ENCODE assay signal across 20 cellular contexts in genomic region chr20:56998438-56998837, GRCh38.
A peak's percentile ranks its signal among the peaks of the same experiment; 100 is the strongest.
DNase-seq lines count a peak whose midpoint lies in the region; ATAC-seq, FAIRE-seq and TF ChIP-seq lines count a peak whose summit lies in the region.
"Had no signal": no experiment of that assay in that cellular context is flagged by ENCODE, and none has a peak within 500 bp of the region (broad histone marks: within the 10 kb centered on the region; RNA-seq: fewer than 3 reads in every experiment).

No MANE protein-coding gene starts in this region.

- POLR2A ChIA-PET in A549 (lab: Yijun Ruan, JAX), result no interaction called here
- POLR2A ChIA-PET in HEK293 (lab: Yijun Ruan, JAX), result no interaction called here
- POLR2A ChIA-PET in K562 (lab: Yijun Ruan, JAX), result interaction anchor here (0.6 kb wide), 1 partner anchor 420 kb away, joined by 3 read pairs; no protein-coding TSS in a partner anchor

- no peaks in the 10 kb centered on the region for H3K36me3 Mint-ChIP-seq in activated naive CD8-positive, alpha-beta T cell treated with anti-CD3 and anti-CD28 coated beads for 36 hours

- H3K36me3 ChIP-seq in HEK293 (ENCODE audit: control insufficient read depth in 2 of 2, insufficient read depth in 1 of 2, low read length in 2 of 2) (no peaks in the 10 kb centered on the region), MM.1S (replicated peaks; ENCODE audit: insufficient read depth, low read length) (no peaks in the 10 kb centered on the region), K562 (ENCODE audit: control insufficient read depth, insufficient read depth, low read length) (no peaks in the 10 kb centered on the region)
- H3K36me3 ChIP-seq: BE2C had no signal

- H3K27ac Mint-ChIP-seq in activated naive CD8-positive, alpha-beta T cell treated with anti-CD3 and anti-CD28 coated beads for 36 hours, result no peak overlapping the region
- H3K27ac Mint-ChIP-seq: CD4-positive, alpha-beta T cell; GM23338; HFFc6 had no signal

- H3K4me2 ChIP-seq in A549 (no peak overlapping the region), MM.1S (ENCODE audit: low read depth, low read length) (peak overlapping the region; percentile 63), K562 (ENCODE audit: insufficient read depth, low read length) (no peak overlapping the region)
- H3K4me2 ChIP-seq: GM23338 had no signal

- H3K9me2 ChIP-seq in MM.1S (replicated peaks; ENCODE audit: insufficient read depth, low read length), result no peaks in the 10 kb centered on the region

- H3K9me3 ChIP-seq in A549 (peaks cover 20% of the 10 kb centered on the region), HEK293 (ENCODE audit: control insufficient read depth, insufficient read depth, low read depth, low read length) (no peaks in the 10 kb centered on the region), MM.1S (replicated peaks; ENCODE audit: insufficient read depth, low read length) (no peaks in the 10 kb centered on the region), K562 (replicated peaks; ENCODE audit: control insufficient read depth, insufficient read depth, low read depth, low read length) (no peaks in the 10 kb centered on the region; the same call in none of the 2 replicates)
- H3K9me3 ChIP-seq: BE2C had no signal

- TF ChIP-seq CTCF in A549 (IDR thresholded peaks at IDR 0.05), result no peak
- TF ChIP-seq CTCF in HEK293 (tag by site-specific recombination; IDR thresholded peaks at IDR 0.05), result no peak
- no peak for TF ChIP-seq CTCF in MM.1S (IDR thresholded peaks at IDR 0.05; ENCODE audit: low read length)
- TF ChIP-seq CTCF in K562 (IDR thresholded peaks at IDR 0.05 in 2 of 3, conservative IDR thresholded peaks at IDR 0.05 in 1 of 3; ENCODE audit: insufficient read depth in 2 of 3, low read depth in 1 of 3, low read length in 3 of 3), result no peak

- BruUV-seq in K562 (replicated peaks; lab: Mats Ljungman, UMichigan), result no TSS peak

- no peak overlapping the region for H3K9ac ChIP-seq in MM.1S (ENCODE audit: low read length)
- no peak overlapping the region for H3K9ac ChIP-seq in K562 (ENCODE audit: insufficient read depth in 1 of 2, low read depth in 2 of 2, low read length in 2 of 2)

- ATAC-seq in A549 (no peak), K562 (no peak), HG02623 (IDR thresholded peaks at IDR 0.05; ENCODE audit: unreplicated experiment) (no peak)
- ATAC-seq: GM23338 had no signal

- H3K27me3 ChIP-seq in MM.1S (replicated peaks; ENCODE audit: insufficient read depth, low read length) (no peaks in the 10 kb centered on the region), K562 (ENCODE audit: control insufficient read depth in 2 of 2, insufficient read depth in 2 of 2, low read length in 2 of 2) (peaks cover 0 to 42% of the 10 kb centered on the region in 2 experiments; a peak in 2 of 5 replicates)
- H3K27me3 ChIP-seq: BE2C had no signal

- no peak for TF ChIP-seq EP300 in A549 (IDR thresholded peaks at IDR 0.05)
- TF ChIP-seq EP300 in K562 (IDR thresholded peaks at IDR 0.05; ENCODE audit: low read length), result no peak

- intact Hi-C loops in K562 (cut with micrococcal nuclease), result no loop called here

- WGBS in A549 (ENCODE audit: missing lambda C conversion rate), result 2% methylated on average over 3 of the region's 3 CpGs
- WGBS in K562 (ENCODE audit: insufficient coverage, low coverage, missing lambda C conversion rate), result 0% methylated on average over 3 of the region's 3 CpGs

- no peak overlapping the region for H3K4me3 Mint-ChIP-seq in activated naive CD8-positive, alpha-beta T cell treated with anti-CD3 and anti-CD28 coated beads for 36 hours
- H3K4me3 Mint-ChIP-seq: CD4-positive, alpha-beta T cell; GM23338; HFFc6 had no signal

- in situ Hi-C loops in K562 (cut with MboI), result no loop called here

- H2AFZ ChIP-seq in MM.1S (ENCODE audit: low read length) (peak overlapping the region; percentile 56), K562 (ENCODE audit: low read depth, low read length) (no peak overlapping the region)
- H2AFZ ChIP-seq: GM23338 had no signal

- no peaks in the 10 kb centered on the region for H4K20me1 ChIP-seq in MM.1S (ENCODE audit: insufficient read depth, low read length)
- H4K20me1 ChIP-seq in K562 (replicated peaks; ENCODE audit: control insufficient read depth, insufficient read depth, low read length), result no peaks in the 10 kb centered on the region

- CTCF ChIA-PET in A549 (lab: Yijun Ruan, JAX) (interaction anchor here (1.1 to 2.1 kb wide), 3 partner anchors 16 to 448 kb away, joined by 3 to 11 read pairs (median 8); no protein-coding TSS in a partner anchor), HEK293 (lab: Yijun Ruan, JAX) (interaction anchor here (0.9 kb wide), 1 partner anchor 25 kb away, joined by 3 read pairs; no protein-coding TSS in a partner anchor), K562 (lab: Yijun Ruan, JAX; ENCODE audit: low intra/inter-chr PET ratio) (no interaction called here)

- H3K79me2 ChIP-seq in MM.1S (ENCODE audit: low read length) (no peaks in the 10 kb centered on the region), K562 (ENCODE audit: control insufficient read depth, insufficient read depth, low read length) (no peaks in the 10 kb centered on the region)

- DNase-seq in A549 (ENCODE audit: low read depth in 1 of 2, low spot score in 1 of 2) (peak in 1 of 2 experiments; percentile 20), MM.1S (peak; percentile 51), K562 (ENCODE audit: extremely low read depth in 1 of 4, low spot score in 3 of 4) (peak in 1 of 4 experiments; percentile 26), NCI-H69 (lab: John Stamatoyannopoulos, UW) (no peak)
- no peak for DNase-seq in activated naive CD8-positive, alpha-beta T cell treated with anti-CD3 and anti-CD28 coated beads for 36 hours
- DNase-seq: ACHN; BE2C; Caco-2; CD4-positive, alpha-beta T cell; HCEC 1CT; HFFc6 had no signal

- TF ChIP-seq RAD21 in A549 (conservative IDR thresholded peaks at IDR 0.05 in 1 of 2, IDR thresholded peaks at IDR 0.05 in 1 of 2) (no peak), K562 (CRISPR knock-in tag; conservative IDR thresholded peaks at IDR 0.05 in 1 of 2, IDR thresholded peaks at IDR 0.05 in 1 of 2) (no peak)

- H3K4me1 ChIP-seq in A549 (no peaks in the 10 kb centered on the region), HEK293 (ENCODE audit: control insufficient read depth, insufficient read depth, low read length) (no peaks in the 10 kb centered on the region), MM.1S (ENCODE audit: low read length) (peaks cover 35% of the 10 kb centered on the region), K562 (replicated peaks in 1 of 2; ENCODE audit: control insufficient read depth in 2 of 2, insufficient read depth in 2 of 2, low read length in 2 of 2) (peaks cover 0 to 3% of the 10 kb centered on the region in 2 experiments; a peak in 1 of 5 replicates)
- H3K4me1 ChIP-seq: BE2C had no signal

- no peaks in the 10 kb centered on the region for H3K4me1 Mint-ChIP-seq in activated naive CD8-positive, alpha-beta T cell treated with anti-CD3 and anti-CD28 coated beads for 36 hours

- H3K9me3 Mint-ChIP-seq in activated naive CD8-positive, alpha-beta T cell treated with anti-CD3 and anti-CD28 coated beads for 36 hours, result peaks cover 7% of the 10 kb centered on the region

- H3F3A ChIP-seq in MM.1S (ENCODE audit: insufficient read depth, low read length), result peaks cover 11% of the 10 kb centered on the region

- no peak overlapping the region for H3K27ac ChIP-seq in A549
- no peak overlapping the region for H3K27ac ChIP-seq in HEK293 (ENCODE audit: extremely low read depth, low read depth, low read length)
- no peak overlapping the region for H3K27ac ChIP-seq in MM.1S (ENCODE audit: low read length)
- H3K27ac ChIP-seq in K562 (ENCODE audit: extremely low read depth, low read depth, low read length), result no peak overlapping the region
- H3K27ac ChIP-seq: C4-2B had no signal

- no peak for TF ChIP-seq POLR2A in A549 (IDR thresholded peaks at IDR 0.05; ENCODE audit: low read length)
- no peak for TF ChIP-seq POLR2A in K562 (conservative IDR thresholded peaks at IDR 0.05)

- no peaks in the 10 kb centered on the region for H3K27me3 Mint-ChIP-seq in activated naive CD8-positive, alpha-beta T cell treated with anti-CD3 and anti-CD28 coated beads for 36 hours
- H3K27me3 Mint-ChIP-seq: CD4-positive, alpha-beta T cell had no signal

- FAIRE-seq in A549 (lab: Jason Lieb, UNC) (no peak), K562 (lab: Jason Lieb, UNC) (no peak)
- FAIRE-seq: D721Med, G401.6, GM12892, GM18507, H54 had no signal

- no peaks in the 10 kb centered on the region for H3K9me1 ChIP-seq in K562 (ENCODE audit: control insufficient read depth, insufficient read depth, low read length)

- no peak overlapping the region for H3K4me3 ChIP-seq in A549
- no peak overlapping the region for H3K4me3 ChIP-seq in HEK293 (ENCODE audit: low read depth, low read length)
- peak overlapping the region; percentile 15; the same call in 1 of the 2 replicates for H3K4me3 ChIP-seq in MM.1S (ENCODE audit: low read length)
- no peak overlapping the region for H3K4me3 ChIP-seq in K562
- H3K4me3 ChIP-seq: GM23338 had no signal

TF ChIP-seq in A549, 52 proteins besides CTCF, POLR2A, EP300 and RAD21:
- TF ChIP-seq, protein P1, sequence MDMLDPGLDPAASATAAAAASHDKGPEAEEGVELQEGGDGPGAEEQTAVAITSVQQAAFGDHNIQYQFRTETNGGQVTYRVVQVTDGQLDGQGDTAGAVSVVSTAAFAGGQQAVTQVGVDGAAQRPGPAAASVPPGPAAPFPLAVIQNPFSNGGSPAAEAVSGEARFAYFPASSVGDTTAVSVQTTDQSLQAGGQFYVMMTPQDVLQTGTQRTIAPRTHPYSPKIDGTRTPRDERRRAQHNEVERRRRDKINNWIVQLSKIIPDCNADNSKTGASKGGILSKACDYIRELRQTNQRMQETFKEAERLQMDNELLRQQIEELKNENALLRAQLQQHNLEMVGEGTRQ (IDR thresholded peaks at IDR 0.05), result peak; percentile 32; the same call in 1 of the 2 replicates
- no peak for TF ChIP-seq TP53 (CRISPR knock-in tag; IDR thresholded peaks at IDR 0.05)

TF ChIP-seq in HEK293, 187 proteins besides CTCF, POLR2A, EP300 and RAD21:
- TF ChIP-seq TRIM28 (IDR thresholded peaks at IDR 0.05; ENCODE audit: borderline replicate concordance, low read length), result peak; percentile 83; the same call in 1 of the 2 replicates
- no peak for TF ChIP-seq MEIS1 (CRISPR knock-in tag; IDR thresholded peaks at IDR 0.05; ENCODE audit: borderline replicate concordance)
- TF ChIP-seq ZNF654 (tag by site-specific recombination; IDR thresholded peaks at IDR 0.05; ENCODE audit: low read depth), result no peak
- 0 out of 2 replicates have a peak, but pooled peaks have one; percentile 30 for TF ChIP-seq ZNF10 (tag by site-specific recombination; IDR thresholded peaks at IDR 0.05)
- TF ChIP-seq SETDB1 (IDR thresholded peaks at IDR 0.05; ENCODE audit: insufficient read length, low read length), result peak; percentile 81

TF ChIP-seq in K562, 482 proteins besides CTCF, POLR2A, EP300 and RAD21 (continues in another document):
- 0 out of 2 replicates have a peak, but pooled peaks have one; percentile 55 for TF ChIP-seq CBX5 (IDR thresholded peaks at IDR 0.05; ENCODE audit: borderline replicate concordance, low read depth)
- peak; percentile 66 for TF ChIP-seq USF1 (CRISPR knock-in tag; IDR thresholded peaks at IDR 0.05)
